Comparison of ENCODE assay signal across 8 cellular contexts in the genomic region with DNA sequence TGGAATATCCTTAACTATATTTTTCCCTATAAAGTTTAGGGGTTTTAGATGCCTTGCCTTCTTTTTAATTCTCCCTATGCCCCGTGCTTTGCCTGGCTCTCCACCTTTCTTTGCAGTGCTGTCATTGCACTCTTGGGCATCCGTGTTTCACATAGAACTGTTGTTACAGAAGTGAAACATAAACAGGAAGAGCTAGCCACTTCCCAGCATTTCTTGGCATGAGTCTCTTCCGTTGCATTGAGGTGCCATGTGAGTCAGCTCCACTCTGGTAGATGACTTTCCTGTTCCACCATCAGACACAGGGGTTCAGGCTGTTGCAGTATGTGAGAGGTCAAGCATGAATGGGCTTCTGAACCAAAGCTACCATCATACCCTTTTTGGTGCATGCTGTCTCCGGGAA.
DNase-seq lines count a peak whose midpoint lies in the region; ATAC-seq and TF ChIP-seq lines count a peak whose summit lies in the region.

No MANE protein-coding gene starts in this region.

- intact Hi-C loops in dendritic cell treated with granulocyte-macrophage colony-stimulating factor and Interleukin-4, amounts not matched to agents 40 ng/mL and 50 ng/mL, for 4 days (cut with micrococcal nuclease): no loop called here

- no peak overlapping the region for H3K27ac ChIP-seq in endodermal cell (ENCODE audit: low read depth, low read length)

- H3K4me1 ChIP-seq in endodermal cell (ENCODE audit: control insufficient read depth, insufficient read depth, low read length): no peaks in the 10 kb centered on the region

- no peaks in the 10 kb centered on the region for H3K36me3 Mint-ChIP-seq in dendritic cell treated with granulocyte-macrophage colony-stimulating factor and Interleukin-4, amounts not matched to agents 40 ng/mL and 50 ng/mL, for 4 days (ENCODE audit: low read depth)
- H3K36me3 Mint-ChIP-seq in natural killer cell treated with Interleukin-12 subunit alpha and Interleukin-12 subunit beta and Interleukin-15 and Interleukin-18, amount 100 ng/mL, for 72 hours: no peaks in the 10 kb centered on the region
- H3K36me3 Mint-ChIP-seq in endodermal cell (ENCODE audit: low read depth) (no peaks in the 10 kb centered on the region), mesothelial cell of epicardium (no peaks in the 10 kb centered on the region)

- TF ChIP-seq CTCF in AG10803 (conservative IDR thresholded peaks at IDR 0.05; ENCODE audit: low read length) (peak; percentile 41), endodermal cell (conservative IDR thresholded peaks at IDR 0.05) (no peak), mesothelial cell of epicardium (IDR thresholded peaks at IDR 0.05; ENCODE audit: unreplicated experiment) (no peak)

- peak; percentile 49 for ATAC-seq in GM21360 (IDR thresholded peaks at IDR 0.05; ENCODE audit: unreplicated experiment)
- peak; percentile 90 to 96 for ATAC-seq in natural killer cell treated with Interleukin-12 subunit alpha and Interleukin-12 subunit beta and Interleukin-15 and Interleukin-18, amount 100 ng/mL, for 72 hours

- H3K9me3 ChIP-seq in endodermal cell (ENCODE audit: control insufficient read depth, low read length): no peaks in the 10 kb centered on the region

- H3K27ac Mint-ChIP-seq in dendritic cell treated with granulocyte-macrophage colony-stimulating factor and Interleukin-4, amounts not matched to agents 40 ng/mL and 50 ng/mL, for 4 days: peak overlapping the region; percentile 36
- peak overlapping the region; percentile 69 to 85 for H3K27ac Mint-ChIP-seq in natural killer cell treated with Interleukin-12 subunit alpha and Interleukin-12 subunit beta and Interleukin-15 and Interleukin-18, amount 100 ng/mL, for 72 hours
- H3K27ac Mint-ChIP-seq in endodermal cell: no peak overlapping the region
- H3K27ac Mint-ChIP-seq in mesothelial cell of epicardium: no peak overlapping the region

- peak overlapping the region; percentile 42 for H3K4me3 Mint-ChIP-seq in dendritic cell treated with granulocyte-macrophage colony-stimulating factor and Interleukin-4, amounts not matched to agents 40 ng/mL and 50 ng/mL, for 4 days
- H3K4me3 Mint-ChIP-seq in natural killer cell treated with Interleukin-12 subunit alpha and Interleukin-12 subunit beta and Interleukin-15 and Interleukin-18, amount 100 ng/mL, for 72 hours: peak overlapping the region; percentile 77
- H3K4me3 Mint-ChIP-seq in endodermal cell: no peak overlapping the region
- H3K4me3 Mint-ChIP-seq in mesothelial cell of epicardium: no peak overlapping the region

- no peaks in the 10 kb centered on the region for H3K36me3 ChIP-seq in endodermal cell (ENCODE audit: control insufficient read depth, insufficient read depth, low read length)

- DNase-seq in AG10803 (ENCODE audit: low read depth) (peak; percentile 89), RPMI7951 (ENCODE audit: low read depth) (peak; percentile 92), DMS114 treated with DMSO at 0.1 percent for 48 hours (lab: John Stamatoyannopoulos, UW; ENCODE audit: unreplicated experiment) (no peak), endodermal cell (no peak), mesothelial cell of epicardium (ENCODE audit: low spot score in 2 of 2, unreplicated experiment in 2 of 2) (no peak)
- DNase-seq in natural killer cell treated with Interleukin-12 subunit alpha and Interleukin-12 subunit beta and Interleukin-15 and Interleukin-18, amount 100 ng/mL, for 72 hours (ENCODE audit: low spot score): no peak

- H3K9me3 Mint-ChIP-seq in dendritic cell treated with granulocyte-macrophage colony-stimulating factor and Interleukin-4, amounts not matched to agents 40 ng/mL and 50 ng/mL, for 4 days: no peaks in the 10 kb centered on the region
- H3K9me3 Mint-ChIP-seq in natural killer cell treated with Interleukin-12 subunit alpha and Interleukin-12 subunit beta and Interleukin-15 and Interleukin-18, amount 100 ng/mL, for 72 hours: no peaks in the 10 kb centered on the region
- H3K9me3 Mint-ChIP-seq in endodermal cell: no peaks in the 10 kb centered on the region
- H3K9me3 Mint-ChIP-seq in mesothelial cell of epicardium: no peaks in the 10 kb centered on the region

- H3K9ac ChIP-seq in endodermal cell (ENCODE audit: extremely low read depth, low read length, poor library complexity, severe bottlenecking): no peak overlapping the region

- 91 to 93% methylated on average over 3 to 4 of the region's 4 CpGs for WGBS in endodermal cell (ENCODE audit: insufficient coverage in 1 of 2, insufficient read length in 1 of 2), 2 experiments

- H3K27me3 ChIP-seq in endodermal cell (ENCODE audit: control insufficient read depth, insufficient read depth, low read length, poor library complexity, severe bottlenecking): no peaks in the 10 kb centered on the region

- H3K4me3 ChIP-seq in AG10803 (ENCODE audit: low read length): no peak overlapping the region
- H3K4me3 ChIP-seq in endodermal cell (ENCODE audit: low read length): no peak overlapping the region

- peaks cover 32% of the 10 kb centered on the region for H3K4me1 Mint-ChIP-seq in dendritic cell treated with granulocyte-macrophage colony-stimulating factor and Interleukin-4, amounts not matched to agents 40 ng/mL and 50 ng/mL, for 4 days (ENCODE audit: low read depth)
- H3K4me1 Mint-ChIP-seq in natural killer cell treated with Interleukin-12 subunit alpha and Interleukin-12 subunit beta and Interleukin-15 and Interleukin-18, amount 100 ng/mL, for 72 hours (ENCODE audit: low read depth in 2 of 2): peaks cover 24 to 28% of the 10 kb centered on the region in 2 donors
- no peaks in the 10 kb centered on the region for H3K4me1 Mint-ChIP-seq in endodermal cell
- H3K4me1 Mint-ChIP-seq in mesothelial cell of epicardium: peaks cover 19% of the 10 kb centered on the region

- H3K27me3 Mint-ChIP-seq in dendritic cell treated with granulocyte-macrophage colony-stimulating factor and Interleukin-4, amounts not matched to agents 40 ng/mL and 50 ng/mL, for 4 days: peaks cover 3% of the 10 kb centered on the region
- H3K27me3 Mint-ChIP-seq in natural killer cell treated with Interleukin-12 subunit alpha and Interleukin-12 subunit beta and Interleukin-15 and Interleukin-18, amount 100 ng/mL, for 72 hours: no peaks in the 10 kb centered on the region
- H3K27me3 Mint-ChIP-seq in endodermal cell (ENCODE audit: insufficient read depth): no peaks in the 10 kb centered on the region
- H3K27me3 Mint-ChIP-seq in mesothelial cell of epicardium (ENCODE audit: low read depth): no peaks in the 10 kb centered on the region

Comparison
In these comparisons a context has a peak if more than half of its experiments do, and no peak if none do; other contexts are left out.
1. DNase-seq: peak in AG10803 (single experiment) and RPMI7951 (single experiment); none in natural killer cell treated with Interleukin-12 subunit alpha and Interleukin-12 subunit beta and Interleukin-15 and Interleukin-18, amount 100 ng/mL, for 72 hours (single experiment), DMS114 treated with DMSO at 0.1 percent for 48 hours (single experiment), endodermal cell (single experiment) and mesothelial cell of epicardium (0 of 2).
2. H3K27ac Mint-ChIP-seq: peak in dendritic cell treated with granulocyte-macrophage colony-stimulating factor and Interleukin-4, amounts not matched to agents 40 ng/mL and 50 ng/mL, for 4 days (single experiment) and natural killer cell treated with Interleukin-12 subunit alpha and Interleukin-12 subunit beta and Interleukin-15 and Interleukin-18, amount 100 ng/mL, for 72 hours (2 of 2); none in endodermal cell (single experiment) and mesothelial cell of epicardium (single experiment).
3. H3K4me3 Mint-ChIP-seq: peak in dendritic cell treated with granulocyte-macrophage colony-stimulating factor and Interleukin-4, amounts not matched to agents 40 ng/mL and 50 ng/mL, for 4 days (single experiment) and natural killer cell treated with Interleukin-12 subunit alpha and Interleukin-12 subunit beta and Interleukin-15 and Interleukin-18, amount 100 ng/mL, for 72 hours (single experiment); none in endodermal cell (single experiment) and mesothelial cell of epicardium (single experiment).